ENCODE assay signal across 9 cellular contexts in the genomic region with DNA sequence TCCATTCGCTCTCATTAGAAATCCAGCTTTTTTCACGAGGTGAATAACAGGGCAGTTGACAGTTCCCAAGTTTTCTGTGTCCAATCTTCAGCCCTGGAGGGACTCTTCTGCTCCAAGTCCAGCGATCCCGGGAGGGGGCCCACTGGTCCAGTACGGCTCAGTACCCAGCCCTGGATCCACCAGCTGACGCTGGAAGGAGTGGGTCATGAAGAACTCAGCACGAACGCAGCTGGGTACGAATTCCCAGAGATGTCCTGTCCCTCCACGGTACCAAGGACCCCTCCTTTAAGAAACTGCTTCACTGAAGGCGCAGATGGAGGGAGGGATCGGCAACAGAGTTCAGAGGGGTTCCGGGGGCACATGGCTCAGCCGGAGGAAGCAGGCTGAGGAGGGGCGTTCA. TPM values are rescaled to one million over a fixed set of nuclear protein-coding genes. Genes with fewer than 3 reads are reported as not detected.
DNase-seq lines count a peak whose midpoint lies in the region; ATAC-seq, FAIRE-seq and TF ChIP-seq lines count a peak whose summit lies in the region.
"Had no signal": no experiment of that assay in that cellular context is flagged by ENCODE, and none has a peak within 500 bp of the region (broad histone marks: within the 10 kb centered on the region; RNA-seq: fewer than 3 reads in every experiment).

No MANE protein-coding gene starts in this region.

- BruUV-seq in PC-9 (replicated peaks; lab: Mats Ljungman, UMichigan) = no TSS peak

- H3K36me3 ChIP-seq in pancreas (no peaks in the 10 kb centered on the region), PC-9 (ENCODE audit: low read depth) (no peaks in the 10 kb centered on the region)

- 63 to 65% methylated on average over 15 of the region's 15 CpGs for WGBS in pancreas, 2 donors

- H3K79me2 ChIP-seq in PC-9 (ENCODE audit: low read depth) = no peaks in the 10 kb centered on the region

- H4K20me1 ChIP-seq in PC-9 (ENCODE audit: insufficient read depth) = no peaks in the 10 kb centered on the region

- H3K4me1 ChIP-seq in pancreas (peaks cover 0 to 8% (median 4%) of the 10 kb centered on the region in 3 donors), PC-9 (replicated peaks; ENCODE audit: insufficient read depth) (no peaks in the 10 kb centered on the region)

- H3K4me3 ChIP-seq in epithelial cell of proximal tubule (ENCODE audit: low read depth, low read length) = peak overlapping the region; percentile 79
- peak overlapping the region; percentile 48 to 60 (median 53) for H3K4me3 ChIP-seq in pancreas
- H3K4me3 ChIP-seq in PC-9 = no peak overlapping the region

- H3K9me2 ChIP-seq in PC-9 (ENCODE audit: insufficient read depth) = no peaks in the 10 kb centered on the region

- no peak for FAIRE-seq in pancreas (lab: Jason Lieb, UNC)

- H3K27me3 ChIP-seq in pancreas (no peaks in the 10 kb centered on the region), PC-9 (ENCODE audit: insufficient read depth, low read depth) (no peaks in the 10 kb centered on the region)

- CTCF ChIA-PET in RWPE1 (lab: Yijun Ruan, JAX) = interaction anchor here (0.5 to 1.2 kb wide), 4 partner anchors 17 to 158 kb away, joined by 3 to 5 read pairs (median 4); no protein-coding TSS in a partner anchor
- CTCF ChIA-PET in PC-9 (lab: Charles Lee) = interaction anchor here (1.2 kb wide), 1 partner anchor 109 kb away, joined by 3 read pairs; no protein-coding TSS in a partner anchor

- H3K27ac ChIP-seq in C4-2B (peak overlapping the region; percentile 95), RWPE1 (peak overlapping the region; percentile 84), pancreas (peak overlapping the region in 1 of 4 donors; percentile 51), PC-9 (no peak overlapping the region)

- DNase-seq in RWPE1 (ENCODE audit: low spot score) = no peak
- DNase-seq in epithelial cell of proximal tubule (ENCODE audit: low read depth) = no peak
- DNase-seq in pancreas = peak in 3 of 6 donors; percentile 11 to 59 (median 46)
- DNase-seq in EL = no peak
- DNase-seq in PC-9 = no peak
- DNase-seq in iPS-NIHi11 (ENCODE audit: low spot score) = no peak
- no peak for DNase-seq in NCI-H510A treated with DMSO at 0.1 percent for 48 hours (lab: John Stamatoyannopoulos, UW)
- DNase-seq: NCI-H187 had no signal

- POLR2A ChIA-PET in RWPE1 (lab: Yijun Ruan, JAX; ENCODE audit: low non-redundant PET) (interaction anchor here (1.2 to 1.8 kb wide), 2 partner anchors 11 to 14 kb away, joined by 4 to 21 read pairs; no protein-coding TSS in a partner anchor), PC-9 (lab: Charles Lee; ENCODE audit: unreplicated experiment) (no interaction called here)

- H2AFZ ChIP-seq in PC-9 = no peak overlapping the region

- no peaks in the 10 kb centered on the region for H3F3A ChIP-seq in PC-9 (ENCODE audit: insufficient read depth, low read depth)

- no peak overlapping the region for H3K4me2 ChIP-seq in PC-9

- intact Hi-C loops in pancreas (cut with DNase I) = no loop called here
- intact Hi-C loops in PC-9 (cut with micrococcal nuclease; ENCODE audit: unreplicated experiment) = no loop called here

- no peak for TF ChIP-seq CTCF in C4-2B (conservative IDR thresholded peaks at IDR 0.05)
- no peak for TF ChIP-seq CTCF in RWPE1 (conservative IDR thresholded peaks at IDR 0.05; ENCODE audit: low read depth)
- TF ChIP-seq CTCF in epithelial cell of proximal tubule (conservative IDR thresholded peaks at IDR 0.05; ENCODE audit: low read depth, low read length) = no peak
- no peak for TF ChIP-seq CTCF in pancreas (IDR thresholded peaks at IDR 0.05)
- no peak for TF ChIP-seq CTCF in PC-9 (conservative IDR thresholded peaks at IDR 0.05)

- H3K9me3 ChIP-seq in pancreas = no peaks in the 10 kb centered on the region
- no peaks in the 10 kb centered on the region for H3K9me3 ChIP-seq in PC-9 (ENCODE audit: insufficient read depth, low read depth)

- ATAC-seq in pancreas = no peak

RNA-seq across cellular contexts. Expression of a gene that starts 16.5 kb away (rescaled TPM):
- total RNA-seq in epithelial cell of proximal tubule = 82.6 and 102 TPM in 2 replicates
- 10 to 100 TPM; 23.1 to 42.2 (median 28.7) TPM for total RNA-seq in pancreas
- polyA plus RNA-seq in pancreas = 10 to 100 TPM; 63.1 to 89.9 TPM
- total RNA-seq in PC-9 (2021) = 70.7 and 80.1 TPM in 2 replicates

RNA-seq across cellular contexts. Expression of a gene that starts 58.1 kb away (rescaled TPM):
- total RNA-seq in epithelial cell of proximal tubule = 13.3 and 22.4 TPM in 2 replicates
- 1 to 10 TPM; 2.9 to 4.5 (median 3.5) TPM for total RNA-seq in pancreas
- polyA plus RNA-seq in pancreas = 1 to 10 TPM; 4.2 to 4.8 TPM
- 9.6 and 10.8 TPM in 2 replicates for total RNA-seq in PC-9 (2021)
